1 cellular context compared by ENCODE assay signal in the genomic region with DNA sequence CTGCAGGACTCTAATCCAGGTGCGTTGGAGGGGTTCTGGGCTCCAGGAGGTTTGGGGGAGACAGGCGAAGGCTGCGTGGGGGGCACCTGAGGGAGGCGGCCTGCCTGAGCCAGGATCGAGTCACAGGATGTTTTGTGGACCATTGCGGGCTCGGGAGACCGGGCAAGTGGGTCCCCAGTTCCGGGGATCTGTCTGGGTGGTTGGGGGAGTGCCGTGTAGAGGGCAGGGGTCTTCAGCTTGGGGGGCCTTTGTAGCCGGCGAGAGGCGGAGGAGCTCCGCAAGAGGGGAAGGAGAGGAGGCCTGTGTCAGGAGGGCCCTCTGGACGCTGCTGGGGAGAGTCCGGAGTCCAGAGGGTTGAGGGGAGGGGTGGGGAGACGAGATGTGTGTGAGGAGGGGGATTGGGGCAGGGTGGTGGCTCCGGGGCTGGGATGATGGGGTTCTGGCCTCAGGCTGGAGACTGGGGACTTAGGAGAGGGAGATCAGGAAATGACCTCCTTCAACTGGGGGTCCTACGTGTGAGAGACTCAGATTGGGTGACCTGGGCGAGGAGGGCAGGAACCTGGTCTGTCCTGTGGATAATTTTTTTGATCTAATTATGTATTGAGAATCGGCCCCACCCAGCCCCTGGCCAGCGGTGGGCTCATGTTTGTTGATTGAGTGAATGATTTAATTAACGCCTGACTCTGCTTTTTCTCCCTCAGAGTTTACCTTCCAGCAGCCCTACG.
TF ChIP-seq lines count a peak whose summit lies in the region.

No MANE protein-coding gene starts in this region.

TF ChIP-seq in HepG2, 621 proteins besides CTCF, POLR2A, EP300 and RAD21 (continued from another document and continues in another):
- TF ChIP-seq, protein P1, sequence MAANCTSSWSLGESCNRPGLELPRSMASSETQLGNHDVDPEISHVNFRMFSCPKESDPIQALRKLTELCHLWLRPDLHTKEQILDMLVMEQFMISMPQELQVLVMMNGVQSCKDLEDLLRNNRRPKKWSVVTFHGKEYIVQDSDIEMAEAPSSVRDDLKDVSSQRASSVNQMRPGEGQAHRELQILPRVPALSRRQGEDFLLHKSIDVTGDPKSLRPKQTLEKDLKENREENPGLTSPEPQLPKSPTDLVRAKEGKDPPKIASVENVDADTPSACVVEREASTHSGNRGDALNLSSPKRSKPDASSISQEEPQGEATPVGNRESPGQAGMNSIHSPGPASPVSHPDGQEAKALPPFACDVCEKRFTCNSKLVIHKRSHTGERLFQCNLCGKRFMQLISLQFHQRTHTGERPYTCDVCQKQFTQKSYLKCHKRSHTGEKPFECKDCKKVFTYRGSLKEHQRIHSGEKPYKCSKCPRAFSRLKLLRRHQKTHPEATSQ (CRISPR knock-in tag; IDR thresholded peaks at IDR 0.05; ENCODE audit: borderline replicate concordance): no peak
- TF ChIP-seq XRCC5 (optimal IDR thresholded peaks at IDR 0.05; ENCODE audit: low read length) (peak; percentile 10), NR3C1 (CRISPR knock-in tag; IDR thresholded peaks at IDR 0.05) (no peak), PCBP1 (IDR thresholded peaks at IDR 0.05; ENCODE audit: borderline replicate concordance, low read depth, low read length) (peak; percentile 74; the same call in 1 of the 2 replicates), AKAP8 (CRISPR knock-in tag; IDR thresholded peaks at IDR 0.05) (no peak), FOSL2 (CRISPR knock-in tag; IDR thresholded peaks at IDR 0.05) (no peak), JUND (CRISPR knock-in tag; IDR thresholded peaks at IDR 0.05) (no peak), PAWR (CRISPR knock-in tag; IDR thresholded peaks at IDR 0.05; ENCODE audit: borderline replicate concordance) (no peak), ZNF530 (CRISPR knock-in tag; IDR thresholded peaks at IDR 0.05; ENCODE audit: low read depth) (no peak), TBL1XR1 (IDR thresholded peaks at IDR 0.05; ENCODE audit: borderline replicate concordance, low read length, partially characterized antibody) (no peak), MEF2D (CRISPR knock-in tag; IDR thresholded peaks at IDR 0.05) (0 out of 2 replicates have a peak, but pooled peaks have one; percentile 82), EEA1 (CRISPR knock-in tag; IDR thresholded peaks at IDR 0.05; ENCODE audit: borderline replicate concordance) (0 out of 2 replicates have a peak, but pooled peaks have one; percentile 4), ZC3H4 (CRISPR knock-in tag; IDR thresholded peaks at IDR 0.05; ENCODE audit: borderline replicate concordance) (no peak), ZSCAN12 (CRISPR knock-in tag; IDR thresholded peaks at IDR 0.05) (no peak), MYC (CRISPR knock-in tag; IDR thresholded peaks at IDR 0.05; ENCODE audit: borderline replicate concordance) (no peak), SP140L (CRISPR knock-in tag; IDR thresholded peaks at IDR 0.05; ENCODE audit: borderline replicate concordance) (no peak), POLR2AphosphoS2 (IDR thresholded peaks at IDR 0.05; ENCODE audit: low read depth, low read length) (no peak), POGZ (CRISPR knock-in tag; IDR thresholded peaks at IDR 0.05) (no peak), ZBTB3 (CRISPR knock-in tag; IDR thresholded peaks at IDR 0.05; ENCODE audit: borderline replicate concordance, low read depth) (no peak), ZSCAN31 (CRISPR knock-in tag; IDR thresholded peaks at IDR 0.05; ENCODE audit: low read depth) (peak; percentile 75; the same call in 1 of the 2 replicates), NPAS2 (CRISPR knock-in tag; IDR thresholded peaks at IDR 0.05; ENCODE audit: borderline replicate concordance) (no peak), LCORL (IDR thresholded peaks at IDR 0.05) (no peak), LCORL (CRISPR knock-in tag; IDR thresholded peaks at IDR 0.05) (no peak), HOXD1 (CRISPR knock-in tag; IDR thresholded peaks at IDR 0.05) (no peak), ZNF83 (CRISPR knock-in tag; IDR thresholded peaks at IDR 0.05; ENCODE audit: borderline replicate concordance) (no peak), NFE2L2 (IDR thresholded peaks at IDR 0.05; ENCODE audit: low read length) (no peak), ZNF225 (CRISPR knock-in tag; IDR thresholded peaks at IDR 0.05) (no peak; the same call in 1 of the 2 replicates), ZSCAN25 (CRISPR knock-in tag; IDR thresholded peaks at IDR 0.05) (0 out of 2 replicates have a peak, but pooled peaks have one; percentile 6), RFXANK (CRISPR knock-in tag; IDR thresholded peaks at IDR 0.05) (no peak), KDM6A (CRISPR knock-in tag; IDR thresholded peaks at IDR 0.05; ENCODE audit: low read depth) (no peak), PAF1 (CRISPR knock-in tag; IDR thresholded peaks at IDR 0.05) (no peak), SALL1 (CRISPR knock-in tag; IDR thresholded peaks at IDR 0.05) (no peak), ZNF552 (CRISPR knock-in tag; IDR thresholded peaks at IDR 0.05; ENCODE audit: borderline replicate concordance) (no peak), ZNF235 (CRISPR knock-in tag; IDR thresholded peaks at IDR 0.05; ENCODE audit: borderline replicate concordance) (no peak), ATRX (CRISPR knock-in tag; IDR thresholded peaks at IDR 0.05; ENCODE audit: borderline replicate concordance) (no peak), ZMYM3 (CRISPR knock-in tag; IDR thresholded peaks at IDR 0.05) (peak; percentile 10), ZNF572 (CRISPR knock-in tag; IDR thresholded peaks at IDR 0.05) (peak; percentile 96; the same call in 1 of the 2 replicates), ZFP36L1 (CRISPR knock-in tag; IDR thresholded peaks at IDR 0.05) (no peak), TOPORS (CRISPR knock-in tag; IDR thresholded peaks at IDR 0.05) (no peak), TARDBP (CRISPR knock-in tag; IDR thresholded peaks at IDR 0.05) (peak; percentile 51; the same call in 1 of the 2 replicates), ZNF180 (CRISPR knock-in tag; IDR thresholded peaks at IDR 0.05; ENCODE audit: borderline replicate concordance, low read depth) (no peak), ZNF44 (CRISPR knock-in tag; IDR thresholded peaks at IDR 0.05) (no peak), MBNL3 (CRISPR knock-in tag; conservative IDR thresholded peaks at IDR 0.05) (no peak), ZNF136 (CRISPR knock-in tag; IDR thresholded peaks at IDR 0.05; ENCODE audit: low read depth) (0 out of 2 replicates have a peak, but pooled peaks have one; percentile 58), YEATS2 (CRISPR knock-in tag; IDR thresholded peaks at IDR 0.05; ENCODE audit: borderline replicate concordance) (no peak), NCOA1 (CRISPR knock-in tag; IDR thresholded peaks at IDR 0.05) (no peak), ZNF839 (CRISPR knock-in tag; IDR thresholded peaks at IDR 0.05; ENCODE audit: borderline replicate concordance) (peak; percentile 55; the same call in 1 of the 2 replicates), HMGA1 (CRISPR knock-in tag; conservative IDR thresholded peaks at IDR 0.05) (no peak), KLF12 (CRISPR knock-in tag; IDR thresholded peaks at IDR 0.05; ENCODE audit: borderline replicate concordance) (no peak), ZBTB42 (CRISPR knock-in tag; IDR thresholded peaks at IDR 0.05) (no peak), ZFP41 (CRISPR knock-in tag; IDR thresholded peaks at IDR 0.05; ENCODE audit: borderline replicate concordance) (no peak), ZNF550 (CRISPR knock-in tag; IDR thresholded peaks at IDR 0.05; ENCODE audit: borderline replicate concordance) (no peak), ZNF674 (CRISPR knock-in tag; IDR thresholded peaks at IDR 0.05; ENCODE audit: low read depth) (no peak), HOXA3 (CRISPR knock-in tag; IDR thresholded peaks at IDR 0.05) (no peak), ELF1 (CRISPR knock-in tag; IDR thresholded peaks at IDR 0.05) (peak; percentile 27; the same call in 1 of the 2 replicates), ZFYVE20 (CRISPR knock-in tag; IDR thresholded peaks at IDR 0.05; ENCODE audit: borderline replicate concordance, low read depth) (no peak), ZNF747 (CRISPR knock-in tag; IDR thresholded peaks at IDR 0.05; ENCODE audit: borderline replicate concordance) (peak; percentile 57; the same call in 1 of the 2 replicates), GLI4 (CRISPR knock-in tag; IDR thresholded peaks at IDR 0.05; ENCODE audit: borderline replicate concordance) (no peak; the same call in 1 of the 2 replicates), KLF11 (CRISPR knock-in tag; IDR thresholded peaks at IDR 0.05) (no peak), FOXC1 (CRISPR knock-in tag; IDR thresholded peaks at IDR 0.05; ENCODE audit: borderline replicate concordance) (no peak), SCMH1 (CRISPR knock-in tag; IDR thresholded peaks at IDR 0.05; ENCODE audit: borderline replicate concordance) (no peak), ZNF382 (CRISPR knock-in tag; IDR thresholded peaks at IDR 0.05; ENCODE audit: borderline replicate concordance) (no peak), HNRNPUL1 (IDR thresholded peaks at IDR 0.05; ENCODE audit: low read depth, low read length) (no peak), SRSF4 (IDR thresholded peaks at IDR 0.05; ENCODE audit: low read depth, low read length, poor library complexity, severe bottlenecking) (no peak)
- TF ChIP-seq, protein P2, sequence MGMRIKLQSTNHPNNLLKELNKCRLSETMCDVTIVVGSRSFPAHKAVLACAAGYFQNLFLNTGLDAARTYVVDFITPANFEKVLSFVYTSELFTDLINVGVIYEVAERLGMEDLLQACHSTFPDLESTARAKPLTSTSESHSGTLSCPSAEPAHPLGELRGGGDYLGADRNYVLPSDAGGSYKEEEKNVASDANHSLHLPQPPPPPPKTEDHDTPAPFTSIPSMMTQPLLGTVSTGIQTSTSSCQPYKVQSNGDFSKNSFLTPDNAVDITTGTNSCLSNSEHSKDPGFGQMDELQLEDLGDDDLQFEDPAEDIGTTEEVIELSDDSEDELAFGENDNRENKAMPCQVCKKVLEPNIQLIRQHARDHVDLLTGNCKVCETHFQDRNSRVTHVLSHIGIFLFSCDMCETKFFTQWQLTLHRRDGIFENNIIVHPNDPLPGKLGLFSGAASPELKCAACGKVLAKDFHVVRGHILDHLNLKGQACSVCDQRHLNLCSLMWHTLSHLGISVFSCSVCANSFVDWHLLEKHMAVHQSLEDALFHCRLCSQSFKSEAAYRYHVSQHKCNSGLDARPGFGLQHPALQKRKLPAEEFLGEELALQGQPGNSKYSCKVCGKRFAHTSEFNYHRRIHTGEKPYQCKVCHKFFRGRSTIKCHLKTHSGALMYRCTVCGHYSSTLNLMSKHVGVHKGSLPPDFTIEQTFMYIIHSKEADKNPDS (CRISPR knock-in tag; IDR thresholded peaks at IDR 0.05): no peak; the same call in 1 of the 2 replicates
- TF ChIP-seq, protein P3, sequence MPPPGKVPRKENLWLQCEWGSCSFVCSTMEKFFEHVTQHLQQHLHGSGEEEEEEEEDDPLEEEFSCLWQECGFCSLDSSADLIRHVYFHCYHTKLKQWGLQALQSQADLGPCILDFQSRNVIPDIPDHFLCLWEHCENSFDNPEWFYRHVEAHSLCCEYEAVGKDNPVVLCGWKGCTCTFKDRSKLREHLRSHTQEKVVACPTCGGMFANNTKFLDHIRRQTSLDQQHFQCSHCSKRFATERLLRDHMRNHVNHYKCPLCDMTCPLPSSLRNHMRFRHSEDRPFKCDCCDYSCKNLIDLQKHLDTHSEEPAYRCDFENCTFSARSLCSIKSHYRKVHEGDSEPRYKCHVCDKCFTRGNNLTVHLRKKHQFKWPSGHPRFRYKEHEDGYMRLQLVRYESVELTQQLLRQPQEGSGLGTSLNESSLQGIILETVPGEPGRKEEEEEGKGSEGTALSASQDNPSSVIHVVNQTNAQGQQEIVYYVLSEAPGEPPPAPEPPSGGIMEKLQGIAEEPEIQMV (CRISPR knock-in tag; IDR thresholded peaks at IDR 0.05; ENCODE audit: low read depth): no peak
- TF ChIP-seq, protein P4, sequence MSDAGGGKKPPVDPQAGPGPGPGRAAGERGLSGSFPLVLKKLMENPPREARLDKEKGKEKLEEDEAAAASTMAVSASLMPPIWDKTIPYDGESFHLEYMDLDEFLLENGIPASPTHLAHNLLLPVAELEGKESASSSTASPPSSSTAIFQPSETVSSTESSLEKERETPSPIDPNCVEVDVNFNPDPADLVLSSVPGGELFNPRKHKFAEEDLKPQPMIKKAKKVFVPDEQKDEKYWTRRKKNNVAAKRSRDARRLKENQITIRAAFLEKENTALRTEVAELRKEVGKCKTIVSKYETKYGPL (CRISPR knock-in tag; IDR thresholded peaks at IDR 0.05): no peak
- TF ChIP-seq, protein P5, sequence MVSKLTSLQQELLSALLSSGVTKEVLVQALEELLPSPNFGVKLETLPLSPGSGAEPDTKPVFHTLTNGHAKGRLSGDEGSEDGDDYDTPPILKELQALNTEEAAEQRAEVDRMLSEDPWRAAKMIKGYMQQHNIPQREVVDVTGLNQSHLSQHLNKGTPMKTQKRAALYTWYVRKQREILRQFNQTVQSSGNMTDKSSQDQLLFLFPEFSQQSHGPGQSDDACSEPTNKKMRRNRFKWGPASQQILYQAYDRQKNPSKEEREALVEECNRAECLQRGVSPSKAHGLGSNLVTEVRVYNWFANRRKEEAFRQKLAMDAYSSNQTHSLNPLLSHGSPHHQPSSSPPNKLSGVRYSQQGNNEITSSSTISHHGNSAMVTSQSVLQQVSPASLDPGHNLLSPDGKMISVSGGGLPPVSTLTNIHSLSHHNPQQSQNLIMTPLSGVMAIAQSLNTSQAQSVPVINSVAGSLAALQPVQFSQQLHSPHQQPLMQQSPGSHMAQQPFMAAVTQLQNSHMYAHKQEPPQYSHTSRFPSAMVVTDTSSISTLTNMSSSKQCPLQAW (CRISPR knock-in tag; IDR thresholded peaks at IDR 0.05): peak; percentile 71
- TF ChIP-seq, protein P6, sequence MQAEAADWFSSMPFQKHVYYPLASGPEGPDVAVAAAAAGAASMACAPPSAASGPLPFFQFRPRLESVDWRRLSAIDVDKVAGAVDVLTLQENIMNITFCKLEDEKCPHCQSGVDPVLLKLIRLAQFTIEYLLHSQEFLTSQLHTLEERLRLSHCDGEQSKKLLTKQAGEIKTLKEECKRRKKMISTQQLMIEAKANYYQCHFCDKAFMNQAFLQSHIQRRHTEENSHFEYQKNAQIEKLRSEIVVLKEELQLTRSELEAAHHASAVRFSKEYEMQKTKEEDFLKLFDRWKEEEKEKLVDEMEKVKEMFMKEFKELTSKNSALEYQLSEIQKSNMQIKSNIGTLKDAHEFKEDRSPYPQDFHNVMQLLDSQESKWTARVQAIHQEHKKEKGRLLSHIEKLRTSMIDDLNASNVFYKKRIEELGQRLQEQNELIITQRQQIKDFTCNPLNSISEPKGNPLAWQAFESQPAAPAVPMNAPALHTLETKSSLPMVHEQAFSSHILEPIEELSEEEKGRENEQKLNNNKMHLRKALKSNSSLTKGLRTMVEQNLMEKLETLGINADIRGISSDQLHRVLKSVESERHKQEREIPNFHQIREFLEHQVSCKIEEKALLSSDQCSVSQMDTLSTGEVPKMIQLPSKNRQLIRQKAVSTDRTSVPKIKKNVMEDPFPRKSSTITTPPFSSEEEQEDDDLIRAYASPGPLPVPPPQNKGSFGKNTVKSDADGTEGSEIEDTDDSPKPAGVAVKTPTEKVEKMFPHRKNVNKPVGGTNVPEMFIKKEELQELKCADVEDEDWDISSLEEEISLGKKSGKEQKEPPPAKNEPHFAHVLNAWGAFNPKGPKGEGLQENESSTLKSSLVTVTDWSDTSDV (CRISPR knock-in tag; IDR thresholded peaks at IDR 0.05): no peak
- TF ChIP-seq, protein P7, sequence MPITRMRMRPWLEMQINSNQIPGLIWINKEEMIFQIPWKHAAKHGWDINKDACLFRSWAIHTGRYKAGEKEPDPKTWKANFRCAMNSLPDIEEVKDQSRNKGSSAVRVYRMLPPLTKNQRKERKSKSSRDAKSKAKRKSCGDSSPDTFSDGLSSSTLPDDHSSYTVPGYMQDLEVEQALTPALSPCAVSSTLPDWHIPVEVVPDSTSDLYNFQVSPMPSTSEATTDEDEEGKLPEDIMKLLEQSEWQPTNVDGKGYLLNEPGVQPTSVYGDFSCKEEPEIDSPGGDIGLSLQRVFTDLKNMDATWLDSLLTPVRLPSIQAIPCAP (CRISPR knock-in tag; IDR thresholded peaks at IDR 0.05; ENCODE audit: low read depth): no peak
